In the genomic region with DNA sequence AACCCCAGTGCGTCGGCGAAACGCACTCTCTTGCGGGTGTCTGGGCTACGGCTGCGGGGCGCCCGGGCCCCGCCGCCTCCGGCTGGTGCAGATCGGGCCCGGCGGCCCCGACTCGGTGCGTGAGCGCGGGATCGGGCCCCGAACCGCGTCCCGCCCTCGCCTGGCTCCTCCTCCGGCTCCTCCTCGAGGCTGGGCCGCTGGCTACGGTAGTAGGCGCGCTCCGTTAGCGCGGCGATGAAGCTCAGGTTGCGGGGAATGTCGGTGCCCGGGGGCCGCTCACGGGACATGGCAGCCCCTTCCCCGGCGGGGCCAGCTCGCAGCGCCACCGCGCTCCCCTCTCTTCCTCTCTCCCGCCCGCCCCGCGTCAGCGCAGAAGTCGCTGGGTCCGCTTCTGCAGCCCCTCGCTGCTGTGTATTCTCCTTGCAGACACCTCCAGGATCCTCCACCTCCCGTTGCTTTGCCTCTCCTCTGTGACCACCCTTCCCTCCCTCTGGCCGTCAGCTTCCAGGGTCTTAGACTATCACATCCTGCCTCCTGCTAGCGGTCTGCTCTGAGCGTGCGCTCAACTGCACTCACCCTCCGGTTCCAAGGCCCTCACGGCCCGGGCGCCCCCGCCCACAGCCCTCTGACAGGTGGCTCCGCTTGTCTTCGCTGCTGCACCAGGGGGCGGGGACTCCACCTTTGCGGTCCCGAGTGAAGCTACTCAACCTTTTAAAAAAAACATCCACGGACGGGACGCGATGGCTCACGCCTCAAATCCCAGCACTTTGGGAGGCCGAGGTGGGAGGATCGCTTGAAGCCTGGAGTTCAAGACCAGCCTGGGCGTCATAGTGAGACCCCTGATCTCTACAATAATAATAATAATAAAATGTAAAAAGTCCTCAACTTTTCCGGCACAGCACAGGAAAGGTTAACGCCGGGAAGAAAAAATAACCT, we compare ENCODE assay signal across 1 cellular context.
TF ChIP-seq lines count a peak whose summit lies in the region.

A gene with protein sequence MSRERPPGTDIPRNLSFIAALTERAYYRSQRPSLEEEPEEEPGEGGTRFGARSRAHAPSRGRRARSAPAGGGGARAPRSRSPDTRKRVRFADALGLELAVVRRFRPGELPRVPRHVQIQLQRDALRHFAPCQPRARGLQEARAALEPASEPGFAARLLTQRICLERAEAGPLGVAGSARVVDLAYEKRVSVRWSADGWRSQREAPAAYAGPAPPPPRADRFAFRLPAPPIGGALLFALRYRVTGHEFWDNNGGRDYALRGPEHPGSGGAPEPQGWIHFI (minus strand): TSS at position 570 of the 936 bp plus-strand sequence. CDS start 283 bp downstream, at position 287.

TF ChIP-seq in HepG2, 621 proteins besides CTCF, POLR2A, EP300 and RAD21 (continued from another document and continues in another):
- peak; percentile 27; the same call in 1 of the 2 replicates for TF ChIP-seq SOX5 (CRISPR knock-in tag; IDR thresholded peaks at IDR 0.05; ENCODE audit: borderline replicate concordance)
- TF ChIP-seq PPARG (CRISPR knock-in tag; conservative IDR thresholded peaks at IDR 0.05) = peak; percentile 65
- no peak for TF ChIP-seq ZNF589 (CRISPR knock-in tag; conservative IDR thresholded peaks at IDR 0.05)
- TF ChIP-seq, protein P1, sequence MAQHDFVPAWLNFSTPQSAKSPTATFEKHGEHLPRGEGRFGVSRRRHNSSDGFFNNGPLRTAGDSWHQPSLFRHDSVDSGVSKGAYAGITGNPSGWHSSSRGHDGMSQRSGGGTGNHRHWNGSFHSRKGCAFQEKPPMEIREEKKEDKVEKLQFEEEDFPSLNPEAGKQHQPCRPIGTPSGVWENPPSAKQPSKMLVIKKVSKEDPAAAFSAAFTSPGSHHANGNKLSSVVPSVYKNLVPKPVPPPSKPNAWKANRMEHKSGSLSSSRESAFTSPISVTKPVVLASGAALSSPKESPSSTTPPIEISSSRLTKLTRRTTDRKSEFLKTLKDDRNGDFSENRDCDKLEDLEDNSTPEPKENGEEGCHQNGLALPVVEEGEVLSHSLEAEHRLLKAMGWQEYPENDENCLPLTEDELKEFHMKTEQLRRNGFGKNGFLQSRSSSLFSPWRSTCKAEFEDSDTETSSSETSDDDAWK (CRISPR knock-in tag; IDR thresholded peaks at IDR 0.05) = no peak
- TF ChIP-seq ZNF282 (IDR thresholded peaks at IDR 0.05; ENCODE audit: partially characterized antibody) = no peak
- TF ChIP-seq ZNF678 (CRISPR knock-in tag; IDR thresholded peaks at IDR 0.05) = peak; percentile 71; the same call in 1 of the 2 replicates
- no peak for TF ChIP-seq ZNF607 (CRISPR knock-in tag; IDR thresholded peaks at IDR 0.05; ENCODE audit: borderline replicate concordance)
- TF ChIP-seq, protein P2, sequence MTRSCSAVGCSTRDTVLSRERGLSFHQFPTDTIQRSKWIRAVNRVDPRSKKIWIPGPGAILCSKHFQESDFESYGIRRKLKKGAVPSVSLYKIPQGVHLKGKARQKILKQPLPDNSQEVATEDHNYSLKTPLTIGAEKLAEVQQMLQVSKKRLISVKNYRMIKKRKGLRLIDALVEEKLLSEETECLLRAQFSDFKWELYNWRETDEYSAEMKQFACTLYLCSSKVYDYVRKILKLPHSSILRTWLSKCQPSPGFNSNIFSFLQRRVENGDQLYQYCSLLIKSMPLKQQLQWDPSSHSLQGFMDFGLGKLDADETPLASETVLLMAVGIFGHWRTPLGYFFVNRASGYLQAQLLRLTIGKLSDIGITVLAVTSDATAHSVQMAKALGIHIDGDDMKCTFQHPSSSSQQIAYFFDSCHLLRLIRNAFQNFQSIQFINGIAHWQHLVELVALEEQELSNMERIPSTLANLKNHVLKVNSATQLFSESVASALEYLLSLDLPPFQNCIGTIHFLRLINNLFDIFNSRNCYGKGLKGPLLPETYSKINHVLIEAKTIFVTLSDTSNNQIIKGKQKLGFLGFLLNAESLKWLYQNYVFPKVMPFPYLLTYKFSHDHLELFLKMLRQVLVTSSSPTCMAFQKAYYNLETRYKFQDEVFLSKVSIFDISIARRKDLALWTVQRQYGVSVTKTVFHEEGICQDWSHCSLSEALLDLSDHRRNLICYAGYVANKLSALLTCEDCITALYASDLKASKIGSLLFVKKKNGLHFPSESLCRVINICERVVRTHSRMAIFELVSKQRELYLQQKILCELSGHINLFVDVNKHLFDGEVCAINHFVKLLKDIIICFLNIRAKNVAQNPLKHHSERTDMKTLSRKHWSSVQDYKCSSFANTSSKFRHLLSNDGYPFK (CRISPR knock-in tag; IDR thresholded peaks at IDR 0.05; ENCODE audit: borderline replicate concordance) = peak; percentile 55
- peak; percentile 96 for TF ChIP-seq ZMYM2 (CRISPR knock-in tag; IDR thresholded peaks at IDR 0.05)
- no peak for TF ChIP-seq THAP11 (CRISPR knock-in tag; IDR thresholded peaks at IDR 0.05)
- peak; percentile 45; the same call in 1 of the 2 replicates for TF ChIP-seq CBFB (CRISPR knock-in tag; IDR thresholded peaks at IDR 0.05)
- TF ChIP-seq ZNF883 (CRISPR knock-in tag; IDR thresholded peaks at IDR 0.05; ENCODE audit: not compliant biosample characterization) = peak; percentile 42
- TF ChIP-seq, protein P3, sequence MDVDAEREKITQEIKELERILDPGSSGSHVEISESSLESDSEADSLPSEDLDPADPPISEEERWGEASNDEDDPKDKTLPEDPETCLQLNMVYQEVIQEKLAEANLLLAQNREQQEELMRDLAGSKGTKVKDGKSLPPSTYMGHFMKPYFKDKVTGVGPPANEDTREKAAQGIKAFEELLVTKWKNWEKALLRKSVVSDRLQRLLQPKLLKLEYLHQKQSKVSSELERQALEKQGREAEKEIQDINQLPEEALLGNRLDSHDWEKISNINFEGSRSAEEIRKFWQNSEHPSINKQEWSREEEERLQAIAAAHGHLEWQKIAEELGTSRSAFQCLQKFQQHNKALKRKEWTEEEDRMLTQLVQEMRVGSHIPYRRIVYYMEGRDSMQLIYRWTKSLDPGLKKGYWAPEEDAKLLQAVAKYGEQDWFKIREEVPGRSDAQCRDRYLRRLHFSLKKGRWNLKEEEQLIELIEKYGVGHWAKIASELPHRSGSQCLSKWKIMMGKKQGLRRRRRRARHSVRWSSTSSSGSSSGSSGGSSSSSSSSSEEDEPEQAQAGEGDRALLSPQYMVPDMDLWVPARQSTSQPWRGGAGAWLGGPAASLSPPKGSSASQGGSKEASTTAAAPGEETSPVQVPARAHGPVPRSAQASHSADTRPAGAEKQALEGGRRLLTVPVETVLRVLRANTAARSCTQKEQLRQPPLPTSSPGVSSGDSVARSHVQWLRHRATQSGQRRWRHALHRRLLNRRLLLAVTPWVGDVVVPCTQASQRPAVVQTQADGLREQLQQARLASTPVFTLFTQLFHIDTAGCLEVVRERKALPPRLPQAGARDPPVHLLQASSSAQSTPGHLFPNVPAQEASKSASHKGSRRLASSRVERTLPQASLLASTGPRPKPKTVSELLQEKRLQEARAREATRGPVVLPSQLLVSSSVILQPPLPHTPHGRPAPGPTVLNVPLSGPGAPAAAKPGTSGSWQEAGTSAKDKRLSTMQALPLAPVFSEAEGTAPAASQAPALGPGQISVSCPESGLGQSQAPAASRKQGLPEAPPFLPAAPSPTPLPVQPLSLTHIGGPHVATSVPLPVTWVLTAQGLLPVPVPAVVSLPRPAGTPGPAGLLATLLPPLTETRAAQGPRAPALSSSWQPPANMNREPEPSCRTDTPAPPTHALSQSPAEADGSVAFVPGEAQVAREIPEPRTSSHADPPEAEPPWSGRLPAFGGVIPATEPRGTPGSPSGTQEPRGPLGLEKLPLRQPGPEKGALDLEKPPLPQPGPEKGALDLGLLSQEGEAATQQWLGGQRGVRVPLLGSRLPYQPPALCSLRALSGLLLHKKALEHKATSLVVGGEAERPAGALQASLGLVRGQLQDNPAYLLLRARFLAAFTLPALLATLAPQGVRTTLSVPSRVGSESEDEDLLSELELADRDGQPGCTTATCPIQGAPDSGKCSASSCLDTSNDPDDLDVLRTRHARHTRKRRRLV (CRISPR knock-in tag; IDR thresholded peaks at IDR 0.05) = 0 out of 2 replicates have a peak, but pooled peaks have one; percentile 24
- TF ChIP-seq CAMTA2 (CRISPR knock-in tag; IDR thresholded peaks at IDR 0.05; ENCODE audit: borderline replicate concordance) = peak; percentile 98
- TF ChIP-seq ZNF451 (CRISPR knock-in tag; IDR thresholded peaks at IDR 0.05) = peak; percentile 94
- TF ChIP-seq, protein P4, sequence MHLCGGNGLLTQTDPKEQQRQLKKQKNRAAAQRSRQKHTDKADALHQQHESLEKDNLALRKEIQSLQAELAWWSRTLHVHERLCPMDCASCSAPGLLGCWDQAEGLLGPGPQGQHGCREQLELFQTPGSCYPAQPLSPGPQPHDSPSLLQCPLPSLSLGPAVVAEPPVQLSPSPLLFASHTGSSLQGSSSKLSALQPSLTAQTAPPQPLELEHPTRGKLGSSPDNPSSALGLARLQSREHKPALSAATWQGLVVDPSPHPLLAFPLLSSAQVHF (CRISPR knock-in tag; IDR thresholded peaks at IDR 0.05) = no peak
- TF ChIP-seq ZNF572 (CRISPR knock-in tag; IDR thresholded peaks at IDR 0.05) = no peak
- TF ChIP-seq, protein P5, sequence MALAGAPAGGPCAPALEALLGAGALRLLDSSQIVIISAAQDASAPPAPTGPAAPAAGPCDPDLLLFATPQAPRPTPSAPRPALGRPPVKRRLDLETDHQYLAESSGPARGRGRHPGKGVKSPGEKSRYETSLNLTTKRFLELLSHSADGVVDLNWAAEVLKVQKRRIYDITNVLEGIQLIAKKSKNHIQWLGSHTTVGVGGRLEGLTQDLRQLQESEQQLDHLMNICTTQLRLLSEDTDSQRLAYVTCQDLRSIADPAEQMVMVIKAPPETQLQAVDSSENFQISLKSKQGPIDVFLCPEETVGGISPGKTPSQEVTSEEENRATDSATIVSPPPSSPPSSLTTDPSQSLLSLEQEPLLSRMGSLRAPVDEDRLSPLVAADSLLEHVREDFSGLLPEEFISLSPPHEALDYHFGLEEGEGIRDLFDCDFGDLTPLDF (CRISPR knock-in tag; IDR thresholded peaks at IDR 0.05) = no peak; the same call in 1 of the 2 replicates
- peak; percentile 74; the same call in 1 of the 2 replicates for TF ChIP-seq MAZ (IDR thresholded peaks at IDR 0.05; ENCODE audit: borderline replicate concordance, low read depth, low read length)
- TF ChIP-seq MAZ (CRISPR knock-in tag; IDR thresholded peaks at IDR 0.05; ENCODE audit: low read depth) = peak; percentile 64; the same call in 1 of the 2 replicates
- TF ChIP-seq NPAS2 (CRISPR knock-in tag; IDR thresholded peaks at IDR 0.05; ENCODE audit: borderline replicate concordance) = no peak
- TF ChIP-seq REPIN1 (CRISPR knock-in tag; IDR thresholded peaks at IDR 0.05; ENCODE audit: borderline replicate concordance, low read depth) = peak; percentile 38; the same call in 1 of the 2 replicates
- TF ChIP-seq, protein P6, sequence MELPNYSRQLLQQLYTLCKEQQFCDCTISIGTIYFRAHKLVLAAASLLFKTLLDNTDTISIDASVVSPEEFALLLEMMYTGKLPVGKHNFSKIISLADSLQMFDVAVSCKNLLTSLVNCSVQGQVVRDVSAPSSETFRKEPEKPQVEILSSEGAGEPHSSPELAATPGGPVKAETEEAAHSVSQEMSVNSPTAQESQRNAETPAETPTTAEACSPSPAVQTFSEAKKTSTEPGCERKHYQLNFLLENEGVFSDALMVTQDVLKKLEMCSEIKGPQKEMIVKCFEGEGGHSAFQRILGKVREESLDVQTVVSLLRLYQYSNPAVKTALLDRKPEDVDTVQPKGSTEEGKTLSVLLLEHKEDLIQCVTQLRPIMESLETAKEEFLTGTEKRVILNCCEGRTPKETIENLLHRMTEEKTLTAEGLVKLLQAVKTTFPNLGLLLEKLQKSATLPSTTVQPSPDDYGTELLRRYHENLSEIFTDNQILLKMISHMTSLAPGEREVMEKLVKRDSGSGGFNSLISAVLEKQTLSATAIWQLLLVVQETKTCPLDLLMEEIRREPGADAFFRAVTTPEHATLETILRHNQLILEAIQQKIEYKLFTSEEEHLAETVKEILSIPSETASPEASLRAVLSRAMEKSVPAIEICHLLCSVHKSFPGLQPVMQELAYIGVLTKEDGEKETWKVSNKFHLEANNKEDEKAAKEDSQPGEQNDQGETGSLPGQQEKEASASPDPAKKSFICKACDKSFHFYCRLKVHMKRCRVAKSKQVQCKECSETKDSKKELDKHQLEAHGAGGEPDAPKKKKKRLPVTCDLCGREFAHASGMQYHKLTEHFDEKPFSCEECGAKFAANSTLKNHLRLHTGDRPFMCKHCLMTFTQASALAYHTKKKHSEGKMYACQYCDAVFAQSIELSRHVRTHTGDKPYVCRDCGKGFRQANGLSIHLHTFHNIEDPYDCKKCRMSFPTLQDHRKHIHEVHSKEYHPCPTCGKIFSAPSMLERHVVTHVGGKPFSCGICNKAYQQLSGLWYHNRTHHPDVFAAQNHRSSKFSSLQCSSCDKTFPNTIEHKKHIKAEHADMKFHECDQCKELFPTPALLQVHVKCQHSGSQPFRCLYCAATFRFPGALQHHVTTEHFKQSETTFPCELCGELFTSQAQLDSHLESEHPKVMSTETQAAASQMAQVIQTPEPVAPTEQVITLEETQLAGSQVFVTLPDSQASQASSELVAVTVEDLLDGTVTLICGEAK (IDR thresholded peaks at IDR 0.05) = no peak
- TF ChIP-seq, protein P6 (CRISPR knock-in tag; IDR thresholded peaks at IDR 0.05) = peak; percentile 50; the same call in 1 of the 2 replicates
